Comparison of ENCODE assay signal across 1 cellular context in genomic region chr14:34488528-34488927, GRCh38.
TF ChIP-seq lines count a peak whose summit lies in the region.

No MANE protein-coding gene starts in this region.

TF ChIP-seq in HEK293, 187 proteins besides CTCF, POLR2A, EP300 and RAD21 (continued from another document and continues in another):
- TF ChIP-seq BCL6B (tag by site-specific recombination; IDR thresholded peaks at IDR 0.05): no peak
- no peak for TF ChIP-seq ZNF221 (tag by site-specific recombination; IDR thresholded peaks at IDR 0.05; ENCODE audit: borderline replicate concordance)
- no peak for TF ChIP-seq ZNF16 (tag by site-specific recombination; IDR thresholded peaks at IDR 0.05; ENCODE audit: low read depth)
- TF ChIP-seq ZNF426 (tag by site-specific recombination; IDR thresholded peaks at IDR 0.05): peak; percentile 60
- TF ChIP-seq ZNF623 (tag by site-specific recombination; IDR thresholded peaks at IDR 0.05): peak; percentile 43; the same call in 1 of the 2 replicates
- TF ChIP-seq ZNF707 (tag by site-specific recombination; IDR thresholded peaks at IDR 0.05): no peak
- TF ChIP-seq ZNF10 (tag by site-specific recombination; IDR thresholded peaks at IDR 0.05): no peak
- no peak for TF ChIP-seq ZNF335 (tag by site-specific recombination; conservative IDR thresholded peaks at IDR 0.05)
- TF ChIP-seq ZNF843 (tag by site-specific recombination; IDR thresholded peaks at IDR 0.05): no peak
- TF ChIP-seq ZNF513 (tag by site-specific recombination; IDR thresholded peaks at IDR 0.05): no peak
- TF ChIP-seq ZNF146 (tag by site-specific recombination; IDR thresholded peaks at IDR 0.05): no peak
- peak; percentile 15; the same call in 1 of the 2 replicates for TF ChIP-seq ZNF433 (tag by site-specific recombination; IDR thresholded peaks at IDR 0.05; ENCODE audit: low read depth)
- TF ChIP-seq PRDM1 (tag by site-specific recombination; IDR thresholded peaks at IDR 0.05): no peak
- TF ChIP-seq GLIS1 (tag by site-specific recombination; IDR thresholded peaks at IDR 0.05): no peak
- no peak for TF ChIP-seq ZNF571 (tag by site-specific recombination; IDR thresholded peaks at IDR 0.05)
- TF ChIP-seq PBX3 (CRISPR knock-in tag; IDR thresholded peaks at IDR 0.05): no peak
- peak; percentile 19 for TF ChIP-seq ZNF510 (tag by site-specific recombination; IDR thresholded peaks at IDR 0.05; ENCODE audit: insufficient replicate concordance)
- TF ChIP-seq ZNF777 (tag by site-specific recombination; IDR thresholded peaks at IDR 0.05; ENCODE audit: borderline replicate concordance): no peak
- TF ChIP-seq ZNF140 (tag by site-specific recombination; IDR thresholded peaks at IDR 0.05): 0 out of 2 replicates have a peak, but pooled peaks have one; percentile 17
- TF ChIP-seq PATZ1 (tag by site-specific recombination; IDR thresholded peaks at IDR 0.05): no peak
- TF ChIP-seq ZNF324 (tag by site-specific recombination; IDR thresholded peaks at IDR 0.05): no peak
- TF ChIP-seq ZNF366 (tag by site-specific recombination; conservative IDR thresholded peaks at IDR 0.05): no peak
- 0 out of 2 replicates have a peak, but pooled peaks have one; percentile 7 for TF ChIP-seq ZNF266 (tag by site-specific recombination; IDR thresholded peaks at IDR 0.05; ENCODE audit: low read depth)
- no peak for TF ChIP-seq ZNF23 (tag by site-specific recombination; IDR thresholded peaks at IDR 0.05; ENCODE audit: borderline replicate concordance)
- no peak for TF ChIP-seq AEBP2 (tag by site-specific recombination; IDR thresholded peaks at IDR 0.05; ENCODE audit: borderline replicate concordance)
- peak; percentile 77 for TF ChIP-seq ZNF518A (tag by site-specific recombination; conservative IDR thresholded peaks at IDR 0.05; ENCODE audit: low read depth)
- no peak for TF ChIP-seq ZNF2 (tag by site-specific recombination; IDR thresholded peaks at IDR 0.05)
- TF ChIP-seq ZBTB8A (tag by site-specific recombination; IDR thresholded peaks at IDR 0.05): peak; percentile 42; the same call in 1 of the 2 replicates
- no peak for TF ChIP-seq ZBTB6 (tag by site-specific recombination; IDR thresholded peaks at IDR 0.05)
- TF ChIP-seq ZBTB48 (tag by site-specific recombination; IDR thresholded peaks at IDR 0.05): no peak
- no peak for TF ChIP-seq ZNF362 (tag by site-specific recombination; IDR thresholded peaks at IDR 0.05)
- no peak for TF ChIP-seq ZBTB44 (tag by site-specific recombination; IDR thresholded peaks at IDR 0.05)
- TF ChIP-seq OSR2 (tag by site-specific recombination; IDR thresholded peaks at IDR 0.05): no peak
- TF ChIP-seq ZNF394 (tag by site-specific recombination; IDR thresholded peaks at IDR 0.05; ENCODE audit: borderline replicate concordance): peak; percentile 77; the same call in 1 of the 2 replicates
- no peak for TF ChIP-seq ZNF791 (tag by site-specific recombination; IDR thresholded peaks at IDR 0.05)
- TF ChIP-seq REST (tag by site-specific recombination; IDR thresholded peaks at IDR 0.05): 0 out of 2 replicates have a peak, but pooled peaks have one; percentile 23
- TF ChIP-seq ZNF600 (tag by site-specific recombination; IDR thresholded peaks at IDR 0.05): no peak
- no peak for TF ChIP-seq BCL11A (tag by site-specific recombination; IDR thresholded peaks at IDR 0.05; ENCODE audit: low read depth)
- TF ChIP-seq ZNF292 (tag by site-specific recombination; IDR thresholded peaks at IDR 0.05; ENCODE audit: borderline replicate concordance, low read depth): no peak
- TF ChIP-seq ZNF423 (tag by site-specific recombination; IDR thresholded peaks at IDR 0.05): no peak
